In genomic region chr2:223459328-223459939, GRCh38 we compare ENCODE assay signal across 8 cellular contexts.
DNase-seq lines count a peak whose midpoint lies in the region; ATAC-seq and TF ChIP-seq lines count a peak whose summit lies in the region.

No MANE protein-coding gene starts in this region.

- H3K9me2 ChIP-seq in SK-N-SH = no peaks in the 10 kb centered on the region

- H3K27ac Mint-ChIP-seq in activated CD4-positive, alpha-beta memory T cell treated with anti-CD3 and anti-CD28 coated beads, Interleukin-2, amount 10 ng/mL, durations not matched to agents 7 days and 5 days = no peak overlapping the region
- H3K27ac Mint-ChIP-seq in activated T-cell treated with anti-CD3 and anti-CD28 coated beads, Interleukin-2, amount 50 U/mL, for 72 hours = no peak overlapping the region

- H3K27ac ChIP-seq in SK-N-SH (ENCODE audit: low read depth in 2 of 2, low read length in 1 of 2) = peak overlapping the region; percentile 34 to 88; a peak in 3 of 4 replicates
- H3K27ac ChIP-seq in smooth muscle cell (ENCODE audit: low read depth) = peak overlapping the region; percentile 81

- ATAC-seq in SK-N-SH treated with all-trans-retinoic acid at 6 μM for 48 hours = no peak
- no peak for ATAC-seq in activated T-cell treated with anti-CD3 and anti-CD28 coated beads, Interleukin-2, amount 50 U/mL, for 72 hours (replicated peaks in 1 of 2)
- no peak for ATAC-seq in GM21360 (IDR thresholded peaks at IDR 0.05; ENCODE audit: unreplicated experiment)

- CTCF ChIA-PET in SK-N-SH (lab: Yijun Ruan, JAX) = interaction anchor here (0.5 to 3.7 kb wide), 19 partner anchors 9 to 779 kb away, joined by 3 to 17 read pairs (median 4); partner anchors contain the start of gene SCG2
- CTCF ChIA-PET in activated CD4-positive, alpha-beta memory T cell treated with anti-CD3 and anti-CD28 coated beads, Interleukin-2, amount 10 ng/mL, durations not matched to agents 7 days and 5 days (lab: Charles Lee) = interaction anchor here (1.3 kb wide), 1 partner anchor 825 kb away, joined by 3 read pairs; no protein-coding TSS in a partner anchor

- no peaks in the 10 kb centered on the region for H4K20me1 ChIP-seq in SK-N-SH (ENCODE audit: insufficient read depth)
- H4K20me1 ChIP-seq in smooth muscle cell (ENCODE audit: low read depth) = no peaks in the 10 kb centered on the region

- H3K4me1 ChIP-seq in SK-N-SH (ENCODE audit: control insufficient read depth in 1 of 2, insufficient read depth in 2 of 2, low read depth in 1 of 2, low read length in 1 of 2) = peaks cover 8 to 22% of the 10 kb centered on the region in 2 experiments
- H3K4me1 ChIP-seq in smooth muscle cell (ENCODE audit: low read depth) = peaks cover 5% of the 10 kb centered on the region

- H3K4me3 Mint-ChIP-seq in activated CD4-positive, alpha-beta memory T cell treated with anti-CD3 and anti-CD28 coated beads, Interleukin-2, amount 10 ng/mL, durations not matched to agents 7 days and 5 days = no peak overlapping the region
- H3K4me3 Mint-ChIP-seq in activated T-cell treated with anti-CD3 and anti-CD28 coated beads, Interleukin-2, amount 50 U/mL, for 72 hours = no peak overlapping the region

- H3K4me2 ChIP-seq in SK-N-SH (no peak overlapping the region), smooth muscle cell (peak overlapping the region; percentile 0)

- TF ChIP-seq CTCF in SK-N-SH (IDR thresholded peaks at IDR 0.05) (peak; percentile 69), smooth muscle cell (IDR thresholded peaks at IDR 0.05; ENCODE audit: borderline replicate concordance, insufficient read depth, poor library complexity, severe bottlenecking) (peak; percentile 63)

- no peak for TF ChIP-seq EP300 in SK-N-SH (IDR thresholded peaks at IDR 0.05; ENCODE audit: borderline replicate concordance in 1 of 2, low read depth in 1 of 2, low read length in 1 of 2)

- no peaks in the 10 kb centered on the region for H3K36me3 Mint-ChIP-seq in activated CD4-positive, alpha-beta memory T cell treated with anti-CD3 and anti-CD28 coated beads, Interleukin-2, amount 10 ng/mL, durations not matched to agents 7 days and 5 days (ENCODE audit: low read depth)
- H3K36me3 Mint-ChIP-seq in activated T-cell treated with anti-CD3 and anti-CD28 coated beads, Interleukin-2, amount 50 U/mL, for 72 hours (ENCODE audit: insufficient read depth in 2 of 2) = no peaks in the 10 kb centered on the region

- H3K79me2 ChIP-seq in SK-N-SH (ENCODE audit: insufficient read depth) (no peaks in the 10 kb centered on the region), smooth muscle cell (ENCODE audit: low read depth) (no peaks in the 10 kb centered on the region)

- POLR2A ChIA-PET in SK-N-SH (lab: Yijun Ruan, JAX) = no interaction called here
- POLR2A ChIA-PET in activated CD4-positive, alpha-beta memory T cell treated with anti-CD3 and anti-CD28 coated beads, Interleukin-2, amount 10 ng/mL, durations not matched to agents 7 days and 5 days (lab: Charles Lee) = no interaction called here

- DNase-seq in SK-N-SH (peak; percentile 12), NCI-H2227 treated with DMSO at 0.1 percent for 48 hours (lab: John Stamatoyannopoulos, UW) (peak; percentile 42), dermis blood vessel endothelial cell (peak; percentile 57), smooth muscle cell (lab: John Stamatoyannopoulos, UW; ENCODE audit: unreplicated experiment) (no peak)
- no peak for DNase-seq in activated CD4-positive, alpha-beta memory T cell treated with anti-CD3 and anti-CD28 coated beads, Interleukin-2, amount 10 ng/mL, durations not matched to agents 7 days and 5 days
- DNase-seq in activated T-cell treated with anti-CD3 and anti-CD28 coated beads, Interleukin-2, amount 50 U/mL, for 72 hours = no peak

- 41% methylated on average over 4 of the region's 4 CpGs for WGBS in SK-N-SH (ENCODE audit: low lambda C conversion rate)
- 48% methylated on average over 4 of the region's 4 CpGs for WGBS in smooth muscle cell (ENCODE audit: low lambda C conversion rate)

- H3F3A ChIP-seq in SK-N-SH (replicated peaks; ENCODE audit: insufficient read depth) (peaks cover 47% of the 10 kb centered on the region), smooth muscle cell (ENCODE audit: low read depth) (peaks cover 14% of the 10 kb centered on the region)

- no peaks in the 10 kb centered on the region for H3K4me1 Mint-ChIP-seq in activated CD4-positive, alpha-beta memory T cell treated with anti-CD3 and anti-CD28 coated beads, Interleukin-2, amount 10 ng/mL, durations not matched to agents 7 days and 5 days
- no peaks in the 10 kb centered on the region for H3K4me1 Mint-ChIP-seq in activated T-cell treated with anti-CD3 and anti-CD28 coated beads, Interleukin-2, amount 50 U/mL, for 72 hours (ENCODE audit: low read depth)

- no peaks in the 10 kb centered on the region for H3K36me3 ChIP-seq in SK-N-SH (replicated peaks in 1 of 2; ENCODE audit: control insufficient read depth in 1 of 2, insufficient read depth in 2 of 2, low read length in 1 of 2)
- no peaks in the 10 kb centered on the region for H3K36me3 ChIP-seq in smooth muscle cell (ENCODE audit: low read depth)

- H3K9ac ChIP-seq in SK-N-SH (peak overlapping the region; percentile 54; the same call in 1 of the 2 replicates), smooth muscle cell (ENCODE audit: low read depth) (no peak overlapping the region)

- H3K9me3 Mint-ChIP-seq in activated CD4-positive, alpha-beta memory T cell treated with anti-CD3 and anti-CD28 coated beads, Interleukin-2, amount 10 ng/mL, durations not matched to agents 7 days and 5 days = no peaks in the 10 kb centered on the region
- H3K9me3 Mint-ChIP-seq in activated T-cell treated with anti-CD3 and anti-CD28 coated beads, Interleukin-2, amount 50 U/mL, for 72 hours = no peaks in the 10 kb centered on the region

- H3K4me3 ChIP-seq in SK-N-SH (ENCODE audit: low read depth in 2 of 2, low read length in 1 of 2) = no peak overlapping the region
- no peak overlapping the region for H3K4me3 ChIP-seq in smooth muscle cell

- H3K27me3 ChIP-seq in SK-N-SH (ENCODE audit: insufficient read depth) = no peaks in the 10 kb centered on the region
- no peaks in the 10 kb centered on the region for H3K27me3 ChIP-seq in smooth muscle cell (ENCODE audit: low read depth)

- H2AFZ ChIP-seq in SK-N-SH (ENCODE audit: low read depth) (no peak overlapping the region), smooth muscle cell (ENCODE audit: low read depth) (peak overlapping the region; percentile 20)

- peak; percentile 62 for TF ChIP-seq RAD21 in SK-N-SH (IDR thresholded peaks at IDR 0.05; ENCODE audit: low read length)

- H3K27me3 Mint-ChIP-seq in activated CD4-positive, alpha-beta memory T cell treated with anti-CD3 and anti-CD28 coated beads, Interleukin-2, amount 10 ng/mL, durations not matched to agents 7 days and 5 days = no peaks in the 10 kb centered on the region
- no peaks in the 10 kb centered on the region for H3K27me3 Mint-ChIP-seq in activated T-cell treated with anti-CD3 and anti-CD28 coated beads, Interleukin-2, amount 50 U/mL, for 72 hours (ENCODE audit: low read depth)

- no peaks in the 10 kb centered on the region for H3K9me3 ChIP-seq in SK-N-SH
- no peaks in the 10 kb centered on the region for H3K9me3 ChIP-seq in smooth muscle cell (replicated peaks; ENCODE audit: low read depth)

TF ChIP-seq in SK-N-SH, 30 proteins besides CTCF, POLR2A, EP300 and RAD21:
- TF ChIP-seq EZH2phosphoT487 (IDR thresholded peaks at IDR 0.05; ENCODE audit: borderline replicate concordance, low read depth) (no peak), SMC3 (IDR thresholded peaks at IDR 0.05; ENCODE audit: low read depth, low read length) (peak; percentile 39)

TF ChIP-seq in SK-N-SH treated with all-trans-retinoic acid at 6 μM for 48 hours, 23 proteins besides CTCF, POLR2A, EP300 and RAD21 (continues in another document):
- TF ChIP-seq SNAI2 (CRISPR knock-in tag; IDR thresholded peaks at IDR 0.05) = no peak
- no peak for TF ChIP-seq CREB5 (CRISPR knock-in tag; IDR thresholded peaks at IDR 0.05; ENCODE audit: low read depth)
- no peak for TF ChIP-seq PATZ1 (CRISPR knock-in tag; IDR thresholded peaks at IDR 0.05; ENCODE audit: borderline replicate concordance)
- no peak for TF ChIP-seq PPARA (CRISPR knock-in tag; IDR thresholded peaks at IDR 0.05; ENCODE audit: borderline replicate concordance)
- TF ChIP-seq TOX (CRISPR knock-in tag; IDR thresholded peaks at IDR 0.05; ENCODE audit: borderline replicate concordance) = no peak

Comparison
In these comparisons a context has a peak if more than half of its experiments do, and no peak if none do; other contexts are left out.
1. DNase-seq: peak in SK-N-SH (single experiment), NCI-H2227 treated with DMSO at 0.1 percent for 48 hours (single experiment) and dermis blood vessel endothelial cell (single experiment); none in smooth muscle cell (single experiment), activated CD4-positive, alpha-beta memory T cell treated with anti-CD3 and anti-CD28 coated beads, Interleukin-2, amount 10 ng/mL, durations not matched to agents 7 days and 5 days (single experiment) and activated T-cell treated with anti-CD3 and anti-CD28 coated beads, Interleukin-2, amount 50 U/mL, for 72 hours (0 of 2).